ENCODE assay signal across 26 cellular contexts in genomic region chr4:21211836-21212235, GRCh38.
"Had no signal": no experiment of that assay in that cellular context is flagged by ENCODE, and none has a peak within 500 bp of the region (broad histone marks: within the 10 kb centered on the region; RNA-seq: fewer than 3 reads in every experiment).

No MANE protein-coding gene starts in this region.

- H3K27ac ChIP-seq: brain microvascular endothelial cell, cardiac muscle cell, colonic mucosa, Peyer's patch, RWPE1, SJCRH30, VCaP had no signal

- H3K9me2 ChIP-seq: SK-N-SH had no signal

- H3K4me2 ChIP-seq: SK-N-SH had no signal

- H3K27me3 ChIP-seq: brain microvascular endothelial cell, cardiac muscle cell, colonic mucosa, Peyer's patch, SJCRH30 had no signal

- H3K4me3 ChIP-seq: cardiac muscle cell, colonic mucosa, Peyer's patch, SJCRH30 had no signal

- H3K9me3 ChIP-seq: colonic mucosa, Peyer's patch, SJCRH30, SK-N-SH had no signal

- DNase-seq: activated CD4-positive, alpha-beta memory T cell treated with anti-CD3 and anti-CD28 coated beads for 36 hours; activated CD4-positive, alpha-beta T cell treated with anti-CD3 and anti-CD28 coated beads, Interleukin-2, amount 10 ng/mL, durations not matched to agents 7 days and 5 days; activated CD4-positive, CD25-positive, alpha-beta regulatory T cell; activated CD8-positive, alpha-beta memory T cell treated with anti-CD3 and anti-CD28 coated beads for 24 hours; activated effector memory CD4-positive, alpha-beta T cell treated with anti-CD3 and anti-CD28 coated beads, Interleukin-2, amount 50 U/mL, for 16 hours; activated naive CD4-positive, alpha-beta T cell treated with Interleukin-2 at 50 U/mL for 16 hours; activated T-cell treated with anti-CD3 and anti-CD28 coated beads, Interleukin-2, amount 50 U/mL, for 4 hours; amygdala; brain microvascular endothelial cell; colonic mucosa; dermis blood vessel endothelial cell; Karpas-422; MM.1S; NCI-H1417; NCI-H2029 treated with DMSO at 0.1 percent for 48 hours; NCI-H226; NK-92 treated with Interleukin-12 subunit alpha and Interleukin-12 subunit beta, amount 100 ng/mL, for 24 hours; OCI-M1; Peyer's patch; Right ventricle myocardium superior; SJCRH30; SK-N-SH; T-helper 1 cell had no signal

- H3K9ac ChIP-seq: SK-N-SH had no signal

- H3K36me3 ChIP-seq: brain microvascular endothelial cell, cardiac muscle cell, colonic mucosa, Peyer's patch, SJCRH30 had no signal

- ATAC-seq: activated T-cell treated with anti-CD3 and anti-CD28 coated beads, Interleukin-2, amount 50 U/mL, for 4 hours had no signal

- H3K4me1 ChIP-seq: colonic mucosa, Peyer's patch, SJCRH30 had no signal
